ENCODE assay signal across 17 cellular contexts in genomic region chr6:33295621-33296369, GRCh38. TPM values are rescaled to one million over a fixed set of nuclear protein-coding genes. Genes with fewer than 3 reads are reported as not detected.
A peak's percentile ranks its signal among the peaks of the same experiment; 100 is the strongest.
DNase-seq lines count a peak whose midpoint lies in the region; ATAC-seq and TF ChIP-seq lines count a peak whose summit lies in the region.
"Had no signal": no experiment of that assay in that cellular context is flagged by ENCODE, and none has a peak within 500 bp of the region (broad histone marks: within the 10 kb centered on the region; RNA-seq: fewer than 3 reads in every experiment).

No MANE protein-coding gene starts in this region.

- H3K4me1 Mint-ChIP-seq in activated CD4-positive, alpha-beta T cell treated with anti-CD3 and anti-CD28 coated beads, Interleukin-2, amount 10 ng/mL, durations not matched to agents 24 days and 14 days: peaks cover 22% of the 10 kb centered on the region
- H3K4me1 Mint-ChIP-seq in H9: peaks cover 10 to 18% of the 10 kb centered on the region in 2 experiments
- H3K4me1 Mint-ChIP-seq in dendritic cell treated with granulocyte-macrophage colony-stimulating factor and Interleukin-4, amounts not matched to agents 40 ng/mL and 50 ng/mL, for 4 days (ENCODE audit: low read depth): peaks cover 70% of the 10 kb centered on the region

- H3K4me1 ChIP-seq in H9 (ENCODE audit: insufficient read depth, low read length): no peaks in the 10 kb centered on the region
- peaks cover 29 to 33% of the 10 kb centered on the region in 2 experiments for H3K4me1 ChIP-seq in neutrophil (ENCODE audit: control insufficient read depth in 1 of 2, insufficient read depth in 1 of 2, low read depth in 1 of 2, low read length in 1 of 2)

- peaks cover 45% of the 10 kb centered on the region for H3K36me3 Mint-ChIP-seq in activated CD4-positive, alpha-beta T cell treated with anti-CD3 and anti-CD28 coated beads, Interleukin-2, amount 10 ng/mL, durations not matched to agents 24 days and 14 days (ENCODE audit: low read depth)
- H3K36me3 Mint-ChIP-seq in H9 (ENCODE audit: insufficient read depth in 1 of 3, low read depth in 3 of 3): peaks cover 19 to 42% (median 39%) of the 10 kb centered on the region in 3 experiments
- H3K36me3 Mint-ChIP-seq in dendritic cell treated with granulocyte-macrophage colony-stimulating factor and Interleukin-4, amounts not matched to agents 40 ng/mL and 50 ng/mL, for 4 days (ENCODE audit: low read depth): peaks cover 100% of the 10 kb centered on the region

- H4K20me1 ChIP-seq in H9 (ENCODE audit: control insufficient read depth, insufficient read depth, insufficient read length): no peaks in the 10 kb centered on the region

- H3K27ac ChIP-seq in H9 (ENCODE audit: insufficient read length, low read depth, low read length) (no peak overlapping the region), neutrophil (peak overlapping the region; percentile 98)
- H3K27ac ChIP-seq: epithelial cell of prostate had no signal

- ATAC-seq in esophagus mucosa: no peak
- ATAC-seq: activated T-cell treated with anti-CD3 and anti-CD28 coated beads, Interleukin-2, amount 50 U/mL, for 4 hours; sciatic nerve had no signal

- H3K27me3 Mint-ChIP-seq in activated CD4-positive, alpha-beta T cell treated with anti-CD3 and anti-CD28 coated beads, Interleukin-2, amount 10 ng/mL, durations not matched to agents 24 days and 14 days: peaks cover 2% of the 10 kb centered on the region
- H3K27me3 Mint-ChIP-seq in H9 (ENCODE audit: low read depth): no peaks in the 10 kb centered on the region
- H3K27me3 Mint-ChIP-seq in dendritic cell treated with granulocyte-macrophage colony-stimulating factor and Interleukin-4, amounts not matched to agents 40 ng/mL and 50 ng/mL, for 4 days: no peaks in the 10 kb centered on the region

- no peak overlapping the region for H3K4me2 ChIP-seq in H9 (ENCODE audit: insufficient read depth, insufficient read length, low read length)

- H3K79me2 ChIP-seq in H9 (ENCODE audit: insufficient read depth, low read length): no peaks in the 10 kb centered on the region; the same call in 1 of the 2 replicates

- no peak overlapping the region for H2BK20ac ChIP-seq in H9 (ENCODE audit: low read depth, low read length, poor library complexity, severe bottlenecking)

- peaks cover 75% of the 10 kb centered on the region for H3K36me3 ChIP-seq in neutrophil

- H3K9me3 ChIP-seq in H9 (ENCODE audit: control insufficient read depth, low read depth, low read length) (no peaks in the 10 kb centered on the region), neutrophil (no peaks in the 10 kb centered on the region)

- no CpG with 5 or more reads among the region's 15 CpGs for WGBS in H9 (ENCODE audit: extremely low coverage, insufficient read length, low lambda C conversion rate)

- TF ChIP-seq CTCF in H9 (conservative IDR thresholded peaks at IDR 0.05) (no peak), neutrophil (IDR thresholded peaks at IDR 0.05) (no peak)

- H2BK15ac ChIP-seq in H9 (ENCODE audit: low read depth, low read length): no peak overlapping the region

- no peak overlapping the region for H4K5ac ChIP-seq in H9 (ENCODE audit: insufficient read length, low read depth, low read length)

- DNase-seq in activated CD4-positive, alpha-beta T cell treated with anti-CD3 and anti-CD28 coated beads, Interleukin-2, amount 10 ng/mL, durations not matched to agents 24 days and 14 days: no peak
- DNase-seq in activated CD4-positive, alpha-beta T cell treated with anti-CD3 and anti-CD28 coated beads, Interleukin-2, amount 50 U/mL, for 48 hours: no peak
- no peak for DNase-seq in H9
- DNase-seq in T-helper 2 cell: no peak
- no peak for DNase-seq in stimulated activated CD8-positive, alpha-beta memory T cell treated with anti-CD3 and anti-CD28 coated beads, Interleukin-4, amount 100 ng/mL, for 48 hours
- DNase-seq: activated CD4-positive, CD25-positive, alpha-beta regulatory T cell treated with anti-CD3 and anti-CD28 coated beads, Interleukin-2, amount 50 U/mL, for 72 hours; activated T-cell treated with anti-CD3 and anti-CD28 coated beads, Interleukin-2, amount 50 U/mL, for 4 hours; anterior cingulate cortex; NCI-H1092; nucleus accumbens had no signal

- no peak overlapping the region for H3K4me3 ChIP-seq in neutrophil (ENCODE audit: low read depth in 1 of 2, low read length in 1 of 2)
- H3K4me3 ChIP-seq: coronary artery, lung had no signal

- H3K27me3 ChIP-seq in H9 (ENCODE audit: insufficient read depth, low read length) (no peaks in the 10 kb centered on the region), neutrophil (no peaks in the 10 kb centered on the region)

- intact Hi-C loops in activated CD4-positive, alpha-beta T cell treated with anti-CD3 and anti-CD28 coated beads, Interleukin-2, amount 10 ng/mL, durations not matched to agents 24 days and 14 days (cut with micrococcal nuclease): loop anchor here (5.0 to 10.0 kb wide), 2 partner anchors 132 to 1101 kb away; partner anchors contain the start of genes GPSM3 and PBX2
- intact Hi-C loops in dendritic cell treated with granulocyte-macrophage colony-stimulating factor and Interleukin-4, amounts not matched to agents 40 ng/mL and 50 ng/mL, for 4 days (cut with micrococcal nuclease): no loop called here

- H2BK12ac ChIP-seq in H9 (ENCODE audit: insufficient read length, low read depth, low read length): no peak overlapping the region

- no peaks in the 10 kb centered on the region for H3K79me1 ChIP-seq in H9 (ENCODE audit: insufficient read depth, low read depth, low read length, poor library complexity, severe bottlenecking)

- H2AFZ ChIP-seq in H9 (ENCODE audit: low read length): no peak overlapping the region

- H3K18ac ChIP-seq in H9 (ENCODE audit: insufficient read length, low read depth, low read length): no peak overlapping the region

- H3K56ac ChIP-seq in H9 (ENCODE audit: insufficient read length, low read depth, low read length): no peak overlapping the region

- peaks cover 22% of the 10 kb centered on the region for H3K23me2 ChIP-seq in H9 (ENCODE audit: insufficient read length, low read depth, low read length, poor library complexity, severe bottlenecking)

- no peak overlapping the region for H3K9ac ChIP-seq in H9 (ENCODE audit: extremely low read depth, insufficient read length, low read length)

- no peak overlapping the region for H2BK120ac ChIP-seq in H9 (ENCODE audit: low read depth, low read length, poor library complexity, severe bottlenecking)

- H3K4ac ChIP-seq in H9 (ENCODE audit: low read depth, low read length): no peak overlapping the region

- H2AK5ac ChIP-seq in H9 (ENCODE audit: insufficient read length, low read length): no peak overlapping the region

- no peak overlapping the region for H3K23ac ChIP-seq in H9 (ENCODE audit: insufficient read length, low read depth, low read length)

- H3K4me3 Mint-ChIP-seq in activated CD4-positive, alpha-beta T cell treated with anti-CD3 and anti-CD28 coated beads, Interleukin-2, amount 10 ng/mL, durations not matched to agents 24 days and 14 days: no peak overlapping the region
- peak overlapping the region; percentile 98 to 100; a peak in 4 of 5 replicates for H3K4me3 Mint-ChIP-seq in H9
- peak overlapping the region; percentile 17 for H3K4me3 Mint-ChIP-seq in dendritic cell treated with granulocyte-macrophage colony-stimulating factor and Interleukin-4, amounts not matched to agents 40 ng/mL and 50 ng/mL, for 4 days

- H3K9me3 Mint-ChIP-seq in activated CD4-positive, alpha-beta T cell treated with anti-CD3 and anti-CD28 coated beads, Interleukin-2, amount 10 ng/mL, durations not matched to agents 24 days and 14 days: no peaks in the 10 kb centered on the region
- no peaks in the 10 kb centered on the region for H3K9me3 Mint-ChIP-seq in H9
- H3K9me3 Mint-ChIP-seq in dendritic cell treated with granulocyte-macrophage colony-stimulating factor and Interleukin-4, amounts not matched to agents 40 ng/mL and 50 ng/mL, for 4 days: no peaks in the 10 kb centered on the region
- H3K9me3 Mint-ChIP-seq: activated T-cell treated with anti-CD3 and anti-CD28 coated beads, Interleukin-2, amount 50 U/mL, for 4 hours had no signal

- H3T11ph ChIP-seq in H9 (ENCODE audit: low read length): no peak overlapping the region

- peak overlapping the region; percentile 6 for H3K27ac Mint-ChIP-seq in activated CD4-positive, alpha-beta T cell treated with anti-CD3 and anti-CD28 coated beads, Interleukin-2, amount 10 ng/mL, durations not matched to agents 24 days and 14 days
- H3K27ac Mint-ChIP-seq in H9: peak overlapping the region in 1 of 3 experiments; percentile 11; a peak in 1 of 7 replicates
- H3K27ac Mint-ChIP-seq in dendritic cell treated with granulocyte-macrophage colony-stimulating factor and Interleukin-4, amounts not matched to agents 40 ng/mL and 50 ng/mL, for 4 days: peak overlapping the region; percentile 97

- H3K14ac ChIP-seq in H9 (ENCODE audit: insufficient read depth, low read length): no peak overlapping the region

- no peak overlapping the region for H4K91ac ChIP-seq in H9 (ENCODE audit: insufficient read length, low read depth, low read length)

- H4K8ac ChIP-seq in H9 (replicated peaks; ENCODE audit: insufficient read length, low read depth, low read length): no peak overlapping the region

- H2BK5ac ChIP-seq in H9 (ENCODE audit: insufficient read length, low read length): no peak overlapping the region

RNA-seq across cellular contexts. Expression of gene RGL2, which starts 2.9 kb away (rescaled TPM):
- 27.3 and 28.4 TPM in 2 replicates for total RNA-seq in activated CD4-positive, alpha-beta T cell treated with anti-CD3 and anti-CD28 coated beads, Interleukin-2, amount 10 ng/mL, durations not matched to agents 24 days and 14 days
- total RNA-seq in H9 (2021) (70.5 and 74.3 TPM in 2 replicates), esophagus mucosa (55.8 TPM)

RNA-seq across cellular contexts. Expression of gene PFDN6, which starts 6.4 kb away (rescaled TPM):
- 114 and 132 TPM in 2 replicates for total RNA-seq in activated CD4-positive, alpha-beta T cell treated with anti-CD3 and anti-CD28 coated beads, Interleukin-2, amount 10 ng/mL, durations not matched to agents 24 days and 14 days
- total RNA-seq in H9 (2021): 85.8 and 90.7 TPM in 2 replicates
- 39.9 TPM for total RNA-seq in esophagus mucosa

RNA-seq across cellular contexts. Expression of gene WDR46, which starts 6.8 kb away (rescaled TPM):
- total RNA-seq in activated CD4-positive, alpha-beta T cell treated with anti-CD3 and anti-CD28 coated beads, Interleukin-2, amount 10 ng/mL, durations not matched to agents 24 days and 14 days: 106 and 120 TPM in 2 replicates
- total RNA-seq in H9 (2021) (99.2 and 110 TPM in 2 replicates), esophagus mucosa (31.5 TPM)

RNA-seq across cellular contexts. Expression of gene TAPBP, which starts 18.1 kb away (rescaled TPM):
- total RNA-seq in activated CD4-positive, alpha-beta T cell treated with anti-CD3 and anti-CD28 coated beads, Interleukin-2, amount 10 ng/mL, durations not matched to agents 24 days and 14 days: 271 and 278 TPM in 2 replicates
- 28.2 and 29.5 TPM in 2 replicates for total RNA-seq in H9 (2021)
- 63.5 TPM for total RNA-seq in esophagus mucosa

RNA-seq across cellular contexts. Expression of gene B3GALT4, which starts 18.9 kb away (rescaled TPM):
- total RNA-seq in activated CD4-positive, alpha-beta T cell treated with anti-CD3 and anti-CD28 coated beads, Interleukin-2, amount 10 ng/mL, durations not matched to agents 24 days and 14 days: 4.1 and 4.6 TPM in 2 replicates
- total RNA-seq in H9 (2021): 3.2 and 3.4 TPM in 2 replicates
- 16.9 TPM for total RNA-seq in esophagus mucosa
